Comparison of ENCODE assay signal across 8 cellular contexts in the genomic region with DNA sequence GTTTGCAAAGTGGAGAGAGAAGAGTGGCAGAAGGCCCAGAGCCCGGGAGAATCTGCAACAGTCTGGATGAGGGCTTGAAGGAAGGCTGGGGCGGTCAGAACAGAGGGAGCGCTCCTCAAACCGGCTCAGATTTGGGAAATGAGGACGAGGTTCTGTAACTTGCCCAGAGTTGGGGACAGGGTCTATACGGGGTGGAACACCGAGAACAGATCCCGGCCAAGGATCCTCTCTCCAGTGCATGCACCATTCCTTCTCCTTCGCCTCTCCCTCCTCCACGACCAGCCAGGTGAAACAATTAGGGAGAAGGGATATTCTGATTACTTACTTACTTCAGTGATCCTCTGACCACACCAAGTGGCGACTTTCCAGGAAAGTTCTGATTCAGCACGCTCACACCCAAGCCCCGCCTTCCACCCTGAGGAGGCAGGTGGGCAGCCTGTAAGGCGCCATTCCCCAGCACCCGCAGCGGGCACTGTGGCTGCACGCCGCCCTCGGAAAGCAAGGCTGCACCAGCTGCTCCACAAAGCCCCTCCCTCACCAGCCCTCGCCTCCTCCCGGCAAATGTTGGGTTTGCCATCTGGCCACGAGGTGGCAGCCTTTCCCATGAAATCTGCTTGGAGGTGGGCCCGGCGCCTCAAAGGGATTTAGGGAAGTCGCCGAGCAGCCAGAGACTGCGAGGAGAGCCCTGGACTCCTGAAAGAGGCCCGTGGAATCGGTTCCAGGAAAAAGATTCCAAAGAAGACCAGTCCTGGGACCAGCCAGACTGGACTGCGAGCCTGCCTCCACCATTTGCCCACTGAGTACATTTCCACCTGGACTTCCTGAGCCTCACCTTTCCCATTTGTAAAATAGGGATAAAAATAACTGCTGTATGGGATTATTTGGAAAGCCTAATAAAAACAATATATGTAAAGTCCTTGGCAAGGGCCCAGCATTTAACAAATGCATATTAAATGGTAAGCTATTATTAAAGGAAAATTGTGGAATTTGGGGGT. TPM values are rescaled to one million over a fixed set of nuclear protein-coding genes. Genes with fewer than 3 reads are reported as not detected.
DNase-seq lines count a peak whose midpoint lies in the region; ATAC-seq and TF ChIP-seq lines count a peak whose summit lies in the region.

No MANE protein-coding gene starts in this region.

- CTCF ChIA-PET in T-cell (lab: Charles Lee), result interaction anchor here in 1 of 2 donors (1.0 kb wide), 1 partner anchor 217 kb away, joined by 3 read pairs; the partner anchor contains the start of gene RARS1

- no peaks in the 10 kb centered on the region for H3K27me3 ChIP-seq in ascending aorta
- H3K27me3 ChIP-seq in rectal smooth muscle tissue (ENCODE audit: control insufficient read depth, insufficient read depth, low read length), result no peaks in the 10 kb centered on the region

- TF ChIP-seq CTCF in GM13976 (IDR thresholded peaks at IDR 0.05; ENCODE audit: borderline replicate concordance, control extremely low read depth, extremely low read depth, insufficient read depth, missing control alignments), result peak; percentile 93
- peak; percentile 57 to 88 (median 80) for TF ChIP-seq CTCF in ascending aorta (IDR thresholded peaks at IDR 0.05)

- POLR2A ChIA-PET in T-cell (lab: Charles Lee), result no interaction called here

- H3K9me3 ChIP-seq in ascending aorta, result no peaks in the 10 kb centered on the region

- intact Hi-C loops in ascending aorta (cut with DNase I), result loop anchor here (5.0 kb wide), 1 partner anchor 218 kb away; the partner anchor contains the start of gene RARS1

- H3K36me3 ChIP-seq in ascending aorta (no peaks in the 10 kb centered on the region), rectal smooth muscle tissue (ENCODE audit: control insufficient read depth, insufficient read depth, low read length) (no peaks in the 10 kb centered on the region)

- peak overlapping the region; percentile 24 to 64 (median 49) for H3K4me3 Mint-ChIP-seq in T-cell

- H3K27ac ChIP-seq in ascending aorta, result no peak overlapping the region
- H3K27ac ChIP-seq in rectal smooth muscle tissue (ENCODE audit: low read depth, low read length), result no peak overlapping the region

- peak; percentile 88 for ATAC-seq in HG02870 (IDR thresholded peaks at IDR 0.05; ENCODE audit: unreplicated experiment)
- ATAC-seq in T-cell (replicated peaks in 1 of 4), result peak; percentile 47 to 81 (median 63)

- no peaks in the 10 kb centered on the region for H3K36me3 Mint-ChIP-seq in T-cell

- no peaks in the 10 kb centered on the region for H3K9me3 Mint-ChIP-seq in T-cell

- DNase-seq in GM13976 (ENCODE audit: low spot score) (peak; percentile 88), NCI-H1436 (lab: John Stamatoyannopoulos, UW) (peak; percentile 74), T-cell (peak in 33 of 34 experiments; percentile 13 to 75 (median 47)), ascending aorta (ENCODE audit: low spot score in 2 of 2) (peak; percentile 33 to 87), hepatic stellate cell (ENCODE audit: low spot score) (peak; percentile 81), OCI-M2 (lab: John Stamatoyannopoulos, UW; ENCODE audit: unreplicated experiment) (no peak)

- peaks cover 10 to 15% (median 10%) of the 10 kb centered on the region in 3 donors for H3K4me1 Mint-ChIP-seq in T-cell

- H3K4me1 ChIP-seq in ascending aorta, result peaks cover 0 to 5% of the 10 kb centered on the region in 2 donors
- peaks cover 2% of the 10 kb centered on the region for H3K4me1 ChIP-seq in rectal smooth muscle tissue (ENCODE audit: control insufficient read depth, insufficient read depth, low read length)

- in situ Hi-C loops in GM13976 (cut with MboI; ENCODE audit: low sequenced_read_pairs, unreplicated experiment), result loop anchor here (25.0 kb wide), 1 partner anchor 418 kb away; no protein-coding TSS in a partner anchor

- peaks cover 22 to 25% of the 10 kb centered on the region in 2 donors for H3K27me3 Mint-ChIP-seq in T-cell

- peak overlapping the region; percentile 18 for H3K9ac ChIP-seq in rectal smooth muscle tissue (ENCODE audit: low read length)

- H3K4me3 ChIP-seq in ascending aorta (peak overlapping the region; percentile 5 to 54), rectal smooth muscle tissue (ENCODE audit: low read length) (peak overlapping the region; percentile 60)

- H3K27ac Mint-ChIP-seq in T-cell, result peak overlapping the region in 1 of 2 donors; percentile 42

RNA-seq across cellular contexts. Expression of gene WWC1, which starts 22.2 kb away (rescaled TPM):
- total RNA-seq in T-cell (1 to 10 TPM in 3 of 5 donors, under 1 TPM in 2; 0.83 to 2.0 (median 1.6) TPM), ascending aorta (not detected)
